ENCODE assay signal across 8 cellular contexts in genomic region chr1:206708058-206708457, GRCh38. TPM values are rescaled to one million over a fixed set of nuclear protein-coding genes. Genes with fewer than 3 reads are reported as not detected.
DNase-seq lines count a peak whose midpoint lies in the region; ATAC-seq and TF ChIP-seq lines count a peak whose summit lies in the region.

No MANE protein-coding gene starts in this region.

- no peak for TF ChIP-seq RAD21 in IMR-90 (IDR thresholded peaks at IDR 0.05; ENCODE audit: low read length)

- H2AK5ac ChIP-seq in IMR-90 (ENCODE audit: low read depth, low read length), result no peak overlapping the region

- no peak overlapping the region for H2AFZ ChIP-seq in IMR-90 (replicated peaks; ENCODE audit: low read length, poor library complexity)

- peaks cover 7% of the 10 kb centered on the region for H3K36me3 Mint-ChIP-seq in activated CD4-positive, alpha-beta T cell treated with anti-CD3 and anti-CD28 coated beads, Interleukin-2, amount 10 ng/mL, durations not matched to agents 24 days and 14 days (ENCODE audit: low read depth)
- peaks cover 15 to 19% of the 10 kb centered on the region in 2 donors for H3K36me3 Mint-ChIP-seq in stimulated activated naive B cell treated with anti-CD40 and anti-IgM and Interleukin-4, amounts not matched to agents 10 μg/mL and 1 μg/mL and 100 μg/mL, for 72 hours
- H3K36me3 Mint-ChIP-seq in nephron progenitor cell (ENCODE audit: low read depth), result peaks cover 5% of the 10 kb centered on the region

- no peak overlapping the region for H3K4ac ChIP-seq in IMR-90 (ENCODE audit: low read depth, low read length)

- H3K4me1 ChIP-seq in IMR-90 (ENCODE audit: control insufficient read depth, insufficient read depth, low read length) (peaks cover 29% of the 10 kb centered on the region), breast epithelium (peaks cover 9 to 18% of the 10 kb centered on the region in 2 donors)

- H3K36me3 ChIP-seq in IMR-90 (ENCODE audit: control insufficient read depth, insufficient read depth, low read length) (no peaks in the 10 kb centered on the region), breast epithelium (no peaks in the 10 kb centered on the region)

- peak overlapping the region; percentile 47 for H3K4me3 Mint-ChIP-seq in activated CD4-positive, alpha-beta T cell treated with anti-CD3 and anti-CD28 coated beads, Interleukin-2, amount 10 ng/mL, durations not matched to agents 24 days and 14 days
- peak overlapping the region; percentile 14 to 28 for H3K4me3 Mint-ChIP-seq in stimulated activated naive B cell treated with anti-CD40 and anti-IgM and Interleukin-4, amounts not matched to agents 10 μg/mL and 1 μg/mL and 100 μg/mL, for 72 hours
- no peak overlapping the region for H3K4me3 Mint-ChIP-seq in nephron progenitor cell

- intact Hi-C loops in activated CD4-positive, alpha-beta T cell treated with anti-CD3 and anti-CD28 coated beads, Interleukin-2, amount 10 ng/mL, durations not matched to agents 24 days and 14 days (cut with micrococcal nuclease), result loop anchor here (1.0 kb wide), 1 partner anchor 9 kb away; no protein-coding TSS in a partner anchor
- intact Hi-C loops in IMR-90 (cut with micrococcal nuclease), result no loop called here
- intact Hi-C loops in breast epithelium (cut with DNase I; ENCODE audit: low total_unique reads), result no loop called here

- no peak for DNase-seq in activated CD4-positive, alpha-beta T cell treated with anti-CD3 and anti-CD28 coated beads, Interleukin-2, amount 10 ng/mL, durations not matched to agents 24 days and 14 days
- no peak for DNase-seq in activated CD4-positive, alpha-beta T cell treated with anti-CD3 and anti-CD28 coated beads for 48 hours
- no peak for DNase-seq in IMR-90
- no peak for DNase-seq in breast epithelium (ENCODE audit: low spot score in 2 of 2)
- peak; percentile 40 for DNase-seq in stimulated activated naive B cell treated with anti-CD40 and anti-IgM and Interleukin-4, amounts not matched to agents 10 μg/mL and 1 μg/mL and 100 μg/mL, for 72 hours
- no peak for DNase-seq in SHP77 (lab: John Stamatoyannopoulos, UW)
- no peak for DNase-seq in COLO829 (ENCODE audit: low spot score)
- no peak for DNase-seq in nephron progenitor cell

- H2AK9ac ChIP-seq in IMR-90 (replicated peaks; ENCODE audit: low read depth, low read length, poor library complexity), result no peak overlapping the region

- H3K56ac ChIP-seq in IMR-90 (ENCODE audit: extremely low read depth, insufficient read depth, low read length), result no peak overlapping the region

- TF ChIP-seq CTCF in IMR-90 (conservative IDR thresholded peaks at IDR 0.05; ENCODE audit: low read depth, low read length), result no peak
- no peak for TF ChIP-seq CTCF in breast epithelium (IDR thresholded peaks at IDR 0.05)
- TF ChIP-seq CTCF in nephron progenitor cell (IDR thresholded peaks at IDR 0.05), result no peak

- H3K9me3 Mint-ChIP-seq in activated CD4-positive, alpha-beta T cell treated with anti-CD3 and anti-CD28 coated beads, Interleukin-2, amount 10 ng/mL, durations not matched to agents 24 days and 14 days, result no peaks in the 10 kb centered on the region
- peaks cover 0 to 2% of the 10 kb centered on the region in 2 donors for H3K9me3 Mint-ChIP-seq in stimulated activated naive B cell treated with anti-CD40 and anti-IgM and Interleukin-4, amounts not matched to agents 10 μg/mL and 1 μg/mL and 100 μg/mL, for 72 hours
- H3K9me3 Mint-ChIP-seq in nephron progenitor cell, result no peaks in the 10 kb centered on the region

- H3K27ac Mint-ChIP-seq in activated CD4-positive, alpha-beta T cell treated with anti-CD3 and anti-CD28 coated beads, Interleukin-2, amount 10 ng/mL, durations not matched to agents 24 days and 14 days, result peak overlapping the region; percentile 75
- peak overlapping the region; percentile 10 for H3K27ac Mint-ChIP-seq in stimulated activated naive B cell treated with anti-CD40 and anti-IgM and Interleukin-4, amounts not matched to agents 10 μg/mL and 1 μg/mL and 100 μg/mL, for 72 hours
- H3K27ac Mint-ChIP-seq in nephron progenitor cell, result no peak overlapping the region

- no TSS peak for BruUV-seq in IMR-90 (replicated peaks; lab: Mats Ljungman, UMichigan)

- H4K20me1 ChIP-seq in IMR-90 (ENCODE audit: insufficient read depth, low read length), result peaks cover 99% of the 10 kb centered on the region

- H3K9me3 ChIP-seq in IMR-90 (ENCODE audit: control insufficient read depth, insufficient read depth, low read length), result no peaks in the 10 kb centered on the region
- H3K9me3 ChIP-seq in breast epithelium, result no peaks in the 10 kb centered on the region

- peaks cover 81% of the 10 kb centered on the region for H3K4me1 Mint-ChIP-seq in activated CD4-positive, alpha-beta T cell treated with anti-CD3 and anti-CD28 coated beads, Interleukin-2, amount 10 ng/mL, durations not matched to agents 24 days and 14 days
- H3K4me1 Mint-ChIP-seq in stimulated activated naive B cell treated with anti-CD40 and anti-IgM and Interleukin-4, amounts not matched to agents 10 μg/mL and 1 μg/mL and 100 μg/mL, for 72 hours, result peaks cover 74 to 92% of the 10 kb centered on the region in 2 donors
- H3K4me1 Mint-ChIP-seq in nephron progenitor cell, result peaks cover 83% of the 10 kb centered on the region

- H3K9ac ChIP-seq in IMR-90 (ENCODE audit: low read depth, low read length), result no peak overlapping the region

- no peak for ATAC-seq in IMR-90 (ENCODE audit: low read depth)
- ATAC-seq in stimulated activated naive B cell treated with anti-CD40 and anti-IgM and Interleukin-4, amounts not matched to agents 10 μg/mL and 1 μg/mL and 100 μg/mL, for 72 hours (replicated peaks), result peak; percentile 61 to 73

- H3K27me3 Mint-ChIP-seq in activated CD4-positive, alpha-beta T cell treated with anti-CD3 and anti-CD28 coated beads, Interleukin-2, amount 10 ng/mL, durations not matched to agents 24 days and 14 days, result no peaks in the 10 kb centered on the region
- no peaks in the 10 kb centered on the region for H3K27me3 Mint-ChIP-seq in stimulated activated naive B cell treated with anti-CD40 and anti-IgM and Interleukin-4, amounts not matched to agents 10 μg/mL and 1 μg/mL and 100 μg/mL, for 72 hours
- H3K27me3 Mint-ChIP-seq in nephron progenitor cell (ENCODE audit: low read depth, poor library complexity), result no peaks in the 10 kb centered on the region

- no peak overlapping the region for H3K18ac ChIP-seq in IMR-90 (ENCODE audit: low read depth, low read length)

- in situ Hi-C loops in IMR-90 (cut with MboI; ENCODE audit: low sequenced_read_pairs), result no loop called here

- no peak overlapping the region for H2BK15ac ChIP-seq in IMR-90 (ENCODE audit: low read depth, low read length)

- 0 out of 2 replicates have a peak overlapping the region, but pooled peaks have one; percentile 43 for H3K23ac ChIP-seq in IMR-90 (ENCODE audit: low read depth, low read length)

- dilution Hi-C loops in IMR-90 (cut with HindIII; ENCODE audit: low sequenced_read_pairs, unreplicated experiment), result no loop called here

- POLR2A ChIA-PET in IMR-90 (lab: Charles Lee; ENCODE audit: unreplicated experiment), result no interaction called here

- no peak for TF ChIP-seq POLR2A in IMR-90 (IDR thresholded peaks at IDR 0.05; ENCODE audit: low read depth, low read length)
- no peak for TF ChIP-seq POLR2A in breast epithelium (IDR thresholded peaks at IDR 0.05)

- H2BK120ac ChIP-seq in IMR-90 (ENCODE audit: low read depth, low read length), result no peak overlapping the region

- no peak overlapping the region for H4K5ac ChIP-seq in IMR-90 (ENCODE audit: low read depth, low read length)

- H3K27me3 ChIP-seq in IMR-90 (ENCODE audit: control insufficient read depth, insufficient read depth, low read length), result no peaks in the 10 kb centered on the region
- no peaks in the 10 kb centered on the region for H3K27me3 ChIP-seq in breast epithelium

- no peak overlapping the region for H3K4me3 ChIP-seq in IMR-90 (ENCODE audit: insufficient read depth, low read depth, low read length)
- H3K4me3 ChIP-seq in breast epithelium, result no peak overlapping the region

- H4K91ac ChIP-seq in IMR-90 (ENCODE audit: insufficient read depth, low read depth, low read length), result no peak overlapping the region

- no peak overlapping the region for H2BK5ac ChIP-seq in IMR-90 (ENCODE audit: low read depth, low read length, poor library complexity, severe bottlenecking)

- no peak overlapping the region for H3K4me2 ChIP-seq in IMR-90 (ENCODE audit: low read depth, low read length)

- CTCF ChIA-PET in IMR-90 (lab: Yijun Ruan, JAX), result no interaction called here

- 100% methylated on average over 1 of the region's 2 CpGs; no CpG with 5 or more reads in 1 of the 2 experiments for WGBS in IMR-90 (ENCODE audit: extremely low coverage in 2 of 2, insufficient read length in 1 of 2), 2 experiments

- H2BK20ac ChIP-seq in IMR-90 (ENCODE audit: low read depth, low read length), result no peak overlapping the region

- peaks cover 51% of the 10 kb centered on the region for H3K9me1 ChIP-seq in IMR-90 (ENCODE audit: insufficient read depth, low read length)

- H3K79me1 ChIP-seq in IMR-90 (ENCODE audit: low read depth in 1 of 2, low read length in 2 of 2), result peaks cover 19 to 96% of the 10 kb centered on the region in 2 experiments; a peak in 3 of 4 replicates

- H3K27ac ChIP-seq in IMR-90 (ENCODE audit: insufficient read depth, low read length) (no peak overlapping the region), breast epithelium (peak overlapping the region; percentile 51 to 74)

- 0 out of 4 replicates have a peak overlapping the region, but pooled peaks of 1 of the 2 experiments have one; percentile 5 for H4K8ac ChIP-seq in IMR-90 (ENCODE audit: low read depth in 2 of 2, low read length in 2 of 2)

- no peak overlapping the region; the same call in 1 of the 2 replicates for H3K14ac ChIP-seq in IMR-90 (replicated peaks; ENCODE audit: low read depth, low read length)

TF ChIP-seq in IMR-90, 13 proteins besides CTCF, POLR2A, EP300 and RAD21 (continues in another document):
- no peak for TF ChIP-seq RCOR1 (IDR thresholded peaks at IDR 0.05; ENCODE audit: insufficient replicate concordance, low read length)
- TF ChIP-seq SMC3 (IDR thresholded peaks at IDR 0.05; ENCODE audit: low read depth, low read length), result no peak
- no peak for TF ChIP-seq FOS (IDR thresholded peaks at IDR 0.05; ENCODE audit: low read depth, low read length)

RNA-seq across cellular contexts. Expression of gene MAPKAPK2, which starts 23.4 kb away (rescaled TPM):
- total RNA-seq in activated CD4-positive, alpha-beta T cell treated with anti-CD3 and anti-CD28 coated beads, Interleukin-2, amount 10 ng/mL, durations not matched to agents 24 days and 14 days, result 95.1 and 97.4 TPM in 2 replicates
- total RNA-seq in IMR-90 (2012; rRNA removed), result 50.8 and 56.5 TPM in 2 replicates
- 60.7 and 66.4 TPM in 2 replicates for polyA plus RNA-seq in IMR-90 (2012; rRNA removed)
- 42.3 and 56.1 TPM in 2 replicates for polyA plus RNA-seq in IMR-90 (2012; cell fraction: cytosol; rRNA removed)
- 86.1 and 91.5 TPM in 2 replicates for polyA plus RNA-seq in IMR-90 (2012; cell fraction: nucleus; rRNA removed; ENCODE audit: low replicate concordance)
- 10 to 100 TPM; 47.4 to 69.2 (median 67.2) TPM for total RNA-seq in breast epithelium
